8 cellular contexts compared by ENCODE assay signal in genomic region chr10:50326757-50327701, GRCh38.
DNase-seq lines count a peak whose midpoint lies in the region; ATAC-seq and TF ChIP-seq lines count a peak whose summit lies in the region.

No MANE protein-coding gene starts in this region.

- TF ChIP-seq CTCF in HFFc6 (IDR thresholded peaks at IDR 0.05): no peak
- TF ChIP-seq CTCF in adrenal gland (IDR thresholded peaks at IDR 0.05): no peak
- no peak for TF ChIP-seq CTCF in stomach (IDR thresholded peaks at IDR 0.05)

- H3K4me3 ChIP-seq in adrenal gland: no peak overlapping the region
- no peak overlapping the region for H3K4me3 ChIP-seq in stomach

- peak overlapping the region; percentile 81 for H3K4me3 Mint-ChIP-seq in HFFc6

- peak; percentile 82 for ATAC-seq in left ventricle myocardium superior
- ATAC-seq in HG02798 (IDR thresholded peaks at IDR 0.05; ENCODE audit: poor library complexity, unreplicated experiment): no peak
- ATAC-seq in activated CD4-positive, CD25-positive, alpha-beta regulatory T cell treated with anti-CD3 and anti-CD28 coated beads, Interleukin-2, amount 50 U/mL, for 24 hours: no peak

- WGBS in adrenal gland, 4 donors: 52 to 57% (median 54%) methylated on average over 12 to 13 of the region's 13 CpGs
- WGBS in stomach, 5 donors: 28 to 43% (median 33%) methylated on average over 12 to 13 of the region's 13 CpGs

- peaks cover 70% of the 10 kb centered on the region for H3K4me1 Mint-ChIP-seq in HFFc6 (ENCODE audit: low read depth)

- intact Hi-C loops in adrenal gland (cut with DNase I): no loop called here
- intact Hi-C loops in left ventricle myocardium superior (cut with micrococcal nuclease): loop anchor here (10.0 kb wide), 1 partner anchor 228 kb away; no protein-coding TSS in a partner anchor
- intact Hi-C loops in stomach (cut with DNase I; ENCODE audit: low total_unique reads): no loop called here

- H3K9me3 Mint-ChIP-seq in HFFc6: no peaks in the 10 kb centered on the region

- no peaks in the 10 kb centered on the region for H3K27me3 Mint-ChIP-seq in HFFc6 (ENCODE audit: insufficient read depth)

- H3K4me1 ChIP-seq in adrenal gland (replicated peaks in 1 of 2): peaks cover 0 to 18% of the 10 kb centered on the region in 2 donors
- peaks cover 3 to 44% (median 26%) of the 10 kb centered on the region in 4 donors for H3K4me1 ChIP-seq in stomach

- no peak for TF ChIP-seq POLR2A in adrenal gland (IDR thresholded peaks at IDR 0.05)
- no peak for TF ChIP-seq POLR2A in stomach (IDR thresholded peaks at IDR 0.05)

- H3K27me3 ChIP-seq in adrenal gland: no peaks in the 10 kb centered on the region
- no peaks in the 10 kb centered on the region for H3K27me3 ChIP-seq in stomach

- no peaks in the 10 kb centered on the region for H3K36me3 ChIP-seq in adrenal gland (replicated peaks in 1 of 2)
- H3K36me3 ChIP-seq in stomach: no peaks in the 10 kb centered on the region

- peak overlapping the region; percentile 87 for H3K27ac Mint-ChIP-seq in HFFc6

- no peaks in the 10 kb centered on the region for H3K9me3 ChIP-seq in adrenal gland (replicated peaks in 1 of 3)
- no peaks in the 10 kb centered on the region for H3K9me3 ChIP-seq in stomach

- no peak for TF ChIP-seq EP300 in stomach (IDR thresholded peaks at IDR 0.05)

- H3K27ac ChIP-seq in adrenal gland (no peak overlapping the region), stomach (peak overlapping the region in 4 of 5 donors; percentile 53 to 75 (median 60))

- H3K36me3 Mint-ChIP-seq in HFFc6 (ENCODE audit: low read depth): peaks cover 7% of the 10 kb centered on the region; the same call in 1 of the 2 replicates

- DNase-seq in HFFc6 (peak; percentile 65), adrenal gland (peak in 4 of 7 donors; percentile 32 to 33 (median 32)), left ventricle myocardium superior (peak; percentile 33), stomach (no peak), T-helper 9 cell (no peak)
- DNase-seq in activated effector memory CD4-positive, alpha-beta T cell treated with Interleukin-2 at 50 U/mL for 16 hours: no peak

Comparison
In these comparisons a context has a peak if more than half of its experiments do, and no peak if none do; other contexts are left out.
1. DNase-seq: peak in HFFc6 (single experiment), adrenal gland (4 of 7) and left ventricle myocardium superior (single experiment); none in stomach (single experiment), T-helper 9 cell (single experiment) and activated effector memory CD4-positive, alpha-beta T cell treated with Interleukin-2 at 50 U/mL for 16 hours (single experiment).
2. H3K27ac ChIP-seq: peak in stomach (4 of 5); none in adrenal gland (0 of 5).